ENCODE assay signal across 9 cellular contexts in the genomic region with DNA sequence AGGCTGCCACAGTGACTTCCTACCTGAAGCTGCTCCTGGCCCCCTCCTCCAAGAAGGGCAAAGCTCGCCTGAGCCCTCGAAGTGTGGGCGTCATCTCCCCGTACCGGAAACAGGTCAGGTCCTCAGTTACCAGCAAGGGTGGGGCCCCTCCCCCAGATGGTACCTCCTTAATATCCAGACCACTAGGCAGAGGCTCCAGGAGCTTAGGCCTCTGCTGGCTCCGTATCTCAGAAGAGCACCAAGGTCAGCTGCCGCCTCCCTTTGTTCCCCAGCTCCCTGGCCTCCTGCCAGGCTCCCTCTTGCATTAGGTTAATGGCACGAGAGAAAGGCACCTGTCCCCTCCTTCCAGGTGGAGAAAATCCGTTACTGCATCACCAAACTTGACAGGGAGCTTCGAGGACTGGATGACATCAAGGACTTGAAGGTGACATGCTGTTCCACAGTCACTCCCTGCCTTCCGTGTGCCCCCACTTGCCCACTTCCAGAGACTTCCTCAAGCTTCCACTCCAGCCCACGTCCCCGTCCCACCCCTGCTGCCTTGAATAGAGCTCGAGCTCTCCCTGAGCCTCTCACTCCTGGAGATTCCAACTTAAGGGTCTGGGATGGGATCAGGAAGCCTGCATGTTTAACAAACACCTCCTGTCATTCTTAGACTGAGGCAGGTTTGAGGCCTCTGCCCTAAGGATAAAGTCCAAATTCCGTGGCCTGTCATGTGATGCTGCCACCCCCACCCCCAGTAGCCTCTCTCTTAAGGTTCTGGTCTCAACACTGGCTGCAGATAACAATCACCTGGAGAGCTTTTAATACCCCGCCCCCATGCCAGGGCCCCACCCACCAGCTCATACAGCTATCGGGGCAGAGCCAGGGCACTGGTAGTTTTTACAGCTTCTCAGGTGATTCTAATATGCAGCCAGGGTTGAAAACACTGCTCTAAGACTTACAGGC. TPM values are rescaled to one million over a fixed set of nuclear protein-coding genes. Genes with fewer than 3 reads are reported as not detected.
A peak's percentile ranks its signal among the peaks of the same experiment; 100 is the strongest.
DNase-seq lines count a peak whose midpoint lies in the region; ATAC-seq, FAIRE-seq and TF ChIP-seq lines count a peak whose summit lies in the region.
"Had no signal": no experiment of that assay in that cellular context is flagged by ENCODE, and none has a peak within 500 bp of the region (broad histone marks: within the 10 kb centered on the region; RNA-seq: fewer than 3 reads in every experiment).

No MANE protein-coding gene starts in this region.

- H3K4me2 ChIP-seq in BLaER1 treated with 17β-estradiol and CSF1 and Interleukin-3, amounts not matched to agents 10 nM and 100 nM: peak overlapping the region in 9 of 11 experiments; percentile 92 to 100 (median 97); a peak in 11 of 22 replicates

- peaks cover 60 to 87% (median 67%) of the 10 kb centered on the region in 11 experiments for H3K36me3 ChIP-seq in BLaER1 treated with 17β-estradiol and CSF1 and Interleukin-3, amounts not matched to agents 10 nM and 100 nM
- peaks cover 0 to 87% of the 10 kb centered on the region in 2 donors for H3K36me3 ChIP-seq in adrenal gland (replicated peaks in 1 of 2)

- intact Hi-C loops in adrenal gland (cut with DNase I): no loop called here

- peak; percentile 22 for DNase-seq in NCI-H1694 treated with DMSO at 0.1 percent for 48 hours (lab: John Stamatoyannopoulos, UW)
- DNase-seq in adrenal gland: peak; percentile 77 to 85 (median 83)
- peak; percentile 92 for DNase-seq in mucosa of gallbladder (ENCODE audit: low spot score)
- no peak for DNase-seq in RCC 7860 (ENCODE audit: low spot score)

- peaks cover 52 to 72% (median 61%) of the 10 kb centered on the region in 10 experiments for H3K4me1 ChIP-seq in BLaER1 treated with 17β-estradiol and CSF1 and Interleukin-3, amounts not matched to agents 10 nM and 100 nM
- peaks cover 27 to 52% of the 10 kb centered on the region in 2 donors for H3K4me1 ChIP-seq in adrenal gland (replicated peaks in 1 of 2)

- peaks cover 0 to 20% (median 0%) of the 10 kb centered on the region in 11 experiments; a peak in 6 of 22 replicates for H4K20me1 ChIP-seq in BLaER1 treated with 17β-estradiol and CSF1 and Interleukin-3, amounts not matched to agents 10 nM and 100 nM

- FAIRE-seq in RCC 7860 (lab: Jason Lieb, UNC): no peak
- FAIRE-seq: keratinocyte had no signal

- no peaks in the 10 kb centered on the region for H3K27me3 ChIP-seq in BLaER1 treated with 17β-estradiol and CSF1 and Interleukin-3, amounts not matched to agents 10 nM and 100 nM
- H3K27me3 ChIP-seq in adrenal gland: no peaks in the 10 kb centered on the region

- ATAC-seq in GM21360 (IDR thresholded peaks at IDR 0.05; ENCODE audit: unreplicated experiment) (no peak), HG02678 (IDR thresholded peaks at IDR 0.05; ENCODE audit: unreplicated experiment) (no peak), HG02870 (IDR thresholded peaks at IDR 0.05; ENCODE audit: unreplicated experiment) (no peak)

- H3K9me3 ChIP-seq in BLaER1 treated with 17β-estradiol and CSF1 and Interleukin-3, amounts not matched to agents 10 nM and 100 nM (replicated peaks in 1 of 11): no peaks in the 10 kb centered on the region
- no peaks in the 10 kb centered on the region for H3K9me3 ChIP-seq in adrenal gland (replicated peaks in 1 of 3)

- no peak for TF ChIP-seq POLR2A in adrenal gland (IDR thresholded peaks at IDR 0.05)

- no peak overlapping the region for H3K4me3 ChIP-seq in BLaER1 treated with 17β-estradiol and CSF1 and Interleukin-3, amounts not matched to agents 10 nM and 100 nM
- no peak overlapping the region for H3K4me3 ChIP-seq in adrenal gland

- WGBS in adrenal gland, 4 donors: 46 to 53% (median 47%) methylated on average over 15 to 17 of the region's 17 CpGs

- peak overlapping the region in 5 of 11 experiments; percentile 16 to 78 (median 74); a peak in 4 of 22 replicates for H3K9ac ChIP-seq in BLaER1 treated with 17β-estradiol and CSF1 and Interleukin-3, amounts not matched to agents 10 nM and 100 nM

- no peak for TF ChIP-seq CTCF in adrenal gland (IDR thresholded peaks at IDR 0.05)

- H3K27ac ChIP-seq in BLaER1 treated with 17β-estradiol and CSF1 and Interleukin-3, amounts not matched to agents 10 nM and 100 nM: peak overlapping the region in 7 of 11 experiments; percentile 83 to 92 (median 91); a peak in 13 of 22 replicates
- peak overlapping the region in 2 of 5 donors; percentile 88 to 95 for H3K27ac ChIP-seq in adrenal gland

RNA-seq across cellular contexts. Expression of a gene that starts 8.3 kb away (rescaled TPM):
- total RNA-seq in adrenal gland (100 to 1,000 TPM; 191 to 374 (median 235) TPM), mucosa of gallbladder (300 TPM)
- polyA plus RNA-seq in adrenal gland: 100 to 1,000 TPM; 186 to 242 (median 238) TPM

RNA-seq across cellular contexts. Expression of a gene that starts 16.5 kb away (rescaled TPM):
- total RNA-seq in adrenal gland (1 to 10 TPM in 3 of 8 donors, under 1 TPM in 4, not detected in 1; 0.31 to 4.7 (median 0.61) TPM), mucosa of gallbladder (1.1 TPM)
- 1 to 10 TPM; 1.7 to 5.1 (median 2.7) TPM for polyA plus RNA-seq in adrenal gland

RNA-seq across cellular contexts. Expression of a gene that starts 24.2 kb away (rescaled TPM):
- total RNA-seq in adrenal gland (10 to 100 TPM; 39.1 to 86.7 (median 58.1) TPM), mucosa of gallbladder (85.7 TPM)
- polyA plus RNA-seq in adrenal gland: 100 to 1,000 TPM in 2 of 3 donors, 10 to 100 TPM in 1; 43.7 to 372 (median 242) TPM
